ENCODE assay signal across 18 cellular contexts in the genomic region with DNA sequence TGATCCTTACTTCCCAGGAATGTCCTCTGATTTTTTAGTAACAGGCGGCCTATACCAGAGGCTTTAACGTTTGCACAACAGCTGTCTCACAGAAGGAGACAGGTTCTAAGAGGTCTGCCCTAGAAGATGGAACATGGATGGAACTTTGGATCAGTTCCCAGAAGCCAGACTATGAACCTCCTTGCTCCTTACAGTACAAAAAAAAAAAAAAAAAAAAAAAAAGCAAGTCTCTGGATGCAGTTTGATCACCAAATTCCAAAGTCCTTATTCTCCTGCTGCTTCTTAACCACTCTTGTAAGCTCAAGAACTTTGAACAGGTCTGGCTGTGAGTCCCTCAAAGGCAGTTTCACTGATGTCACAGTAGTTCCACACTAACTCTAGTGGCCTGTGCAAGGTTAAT. TPM values are rescaled to one million over a fixed set of nuclear protein-coding genes. Genes with fewer than 3 reads are reported as not detected.
A peak's percentile ranks its signal among the peaks of the same experiment; 100 is the strongest.
DNase-seq lines count a peak whose midpoint lies in the region; ATAC-seq and TF ChIP-seq lines count a peak whose summit lies in the region.
"Had no signal": no experiment of that assay in that cellular context is flagged by ENCODE, and none has a peak within 500 bp of the region (broad histone marks: within the 10 kb centered on the region; RNA-seq: fewer than 3 reads in every experiment).

No MANE protein-coding gene starts in this region.

- CTCF ChIA-PET in AG04449 (lab: Yijun Ruan, JAX), result interaction anchor here (0.7 to 4.7 kb wide), 5 partner anchors 8 to 49 kb away, joined by 3 to 45 read pairs (median 14); a partner anchor contains a TSS

- H3K9me3 Mint-ChIP-seq in nephron progenitor cell (no peaks in the 10 kb centered on the region), immature natural killer cell (no peaks in the 10 kb centered on the region)
- H3K9me3 Mint-ChIP-seq: activated CD4-positive, alpha-beta T cell treated with anti-CD3 and anti-CD28 coated beads, Interleukin-2, amount 10 ng/mL, durations not matched to agents 24 days and 14 days; activated naive CD4-positive, alpha-beta T cell treated with anti-CD3 and anti-CD28 coated beads, Interleukin-2, amount 50 U/mL, for 72 hours; mesothelial cell of epicardium; stimulated activated naive CD8-positive, alpha-beta T cell treated with anti-CD3 and anti-CD28 coated beads, Interleukin-15, Interleukin-2, amounts not matched to agents 100 ng/mL and 50 ng/mL, for 24 hours had no signal

- intact Hi-C loops in left colon (cut with DNase I, micrococcal nuclease), result no loop called here

- in situ Hi-C loops in astrocyte of the spinal cord (cut with HindIII; ENCODE audit: low sequenced_read_pairs), result no loop called here

- H3K4me3 Mint-ChIP-seq in nephron progenitor cell, result no peak overlapping the region
- no peak overlapping the region for H3K4me3 Mint-ChIP-seq in immature natural killer cell
- H3K4me3 Mint-ChIP-seq: activated CD4-positive, alpha-beta T cell treated with anti-CD3 and anti-CD28 coated beads, Interleukin-2, amount 10 ng/mL, durations not matched to agents 24 days and 14 days; mesothelial cell of epicardium; stimulated activated naive CD8-positive, alpha-beta T cell treated with anti-CD3 and anti-CD28 coated beads, Interleukin-15, Interleukin-2, amounts not matched to agents 100 ng/mL and 50 ng/mL, for 24 hours had no signal

- POLR2A ChIA-PET in AG04449 (lab: Yijun Ruan, JAX), result no interaction called here

- peak; percentile 54 for DNase-seq in AG04449 (ENCODE audit: low read depth, low spot score)
- DNase-seq in HCEC 1CT, result peak; percentile 63
- DNase-seq in astrocyte of the spinal cord (ENCODE audit: low read depth, low spot score), result peak; percentile 62
- DNase-seq in left colon, result no peak
- DNase-seq in NAMALWA (ENCODE audit: low spot score), result no peak
- no peak for DNase-seq in HK-2 (ENCODE audit: unreplicated experiment)
- no peak for DNase-seq in nephron progenitor cell
- no peak for DNase-seq in immature natural killer cell
- DNase-seq: activated CD4-positive, alpha-beta T cell treated with anti-CD3 and anti-CD28 coated beads, Interleukin-2, amount 10 ng/mL, durations not matched to agents 24 days and 14 days; caudate nucleus; KG1; NCI-H1417; NCI-H446 treated with DMSO at 0.1 percent for 48 hours; SIG-M5; upper lobe of right lung had no signal

- peak; percentile 42 for ATAC-seq in left colon
- ATAC-seq: activated naive CD4-positive, alpha-beta T cell treated with anti-CD3 and anti-CD28 coated beads, Interleukin-2, amount 50 U/mL, for 72 hours; upper lobe of right lung had no signal

- H3K27ac Mint-ChIP-seq in nephron progenitor cell (no peak overlapping the region), immature natural killer cell (no peak overlapping the region)
- H3K27ac Mint-ChIP-seq: activated CD4-positive, alpha-beta T cell treated with anti-CD3 and anti-CD28 coated beads, Interleukin-2, amount 10 ng/mL, durations not matched to agents 24 days and 14 days; activated naive CD4-positive, alpha-beta T cell treated with anti-CD3 and anti-CD28 coated beads, Interleukin-2, amount 50 U/mL, for 72 hours; stimulated activated naive CD8-positive, alpha-beta T cell treated with anti-CD3 and anti-CD28 coated beads, Interleukin-15, Interleukin-2, amounts not matched to agents 100 ng/mL and 50 ng/mL, for 24 hours had no signal

- H3K4me1 Mint-ChIP-seq in nephron progenitor cell (no peaks in the 10 kb centered on the region), immature natural killer cell (no peaks in the 10 kb centered on the region)

- H3K4me3 ChIP-seq in AG04449 (ENCODE audit: low read depth, low read length) (no peak overlapping the region), astrocyte of the spinal cord (ENCODE audit: low read depth, low read length) (no peak overlapping the region)
- H3K4me3 ChIP-seq: upper lobe of right lung had no signal

- H3K27me3 Mint-ChIP-seq in nephron progenitor cell (ENCODE audit: low read depth, poor library complexity) (no peaks in the 10 kb centered on the region), immature natural killer cell (ENCODE audit: low read depth in 3 of 3) (no peaks in the 10 kb centered on the region)
- H3K27me3 Mint-ChIP-seq: activated CD4-positive, alpha-beta T cell treated with anti-CD3 and anti-CD28 coated beads, Interleukin-2, amount 10 ng/mL, durations not matched to agents 24 days and 14 days; stimulated activated naive CD8-positive, alpha-beta T cell treated with anti-CD3 and anti-CD28 coated beads, Interleukin-15, Interleukin-2, amounts not matched to agents 100 ng/mL and 50 ng/mL, for 24 hours had no signal

- H3K36me3 Mint-ChIP-seq in nephron progenitor cell (ENCODE audit: low read depth) (no peaks in the 10 kb centered on the region), immature natural killer cell (no peaks in the 10 kb centered on the region)
- H3K36me3 Mint-ChIP-seq: activated naive CD4-positive, alpha-beta T cell treated with anti-CD3 and anti-CD28 coated beads, Interleukin-2, amount 50 U/mL, for 72 hours; mesothelial cell of epicardium had no signal

- TF ChIP-seq CTCF in AG04449 (IDR thresholded peaks at IDR 0.05; ENCODE audit: insufficient read depth, low read length, missing control alignments) (no peak), astrocyte of the spinal cord (IDR thresholded peaks at IDR 0.05; ENCODE audit: low read depth, low read length) (no peak), nephron progenitor cell (IDR thresholded peaks at IDR 0.05) (no peak)

RNA-seq across cellular contexts. Expression of a gene that starts 2.0 kb away (rescaled TPM):
- total RNA-seq in left colon, result 10 to 100 TPM; 15.9 to 17.2 TPM
- polyA plus RNA-seq in immature natural killer cell, result 1 to 10 TPM; 3.0 to 6.0 (median 4.2) TPM

RNA-seq across cellular contexts. Expression of a gene that starts 27.7 kb away (rescaled TPM):
- total RNA-seq in left colon, result 10 to 100 TPM; 24.7 to 25.7 TPM
- 10 to 100 TPM in 1 of 3 donors, 1 to 10 TPM in 2; 3.7 to 10.3 (median 6.6) TPM for polyA plus RNA-seq in immature natural killer cell

Comparison
In these comparisons a context has a peak if more than half of its experiments do, and no peak if none do; other contexts are left out.
1. DNase-seq: peak in AG04449 (single experiment), HCEC 1CT (single experiment) and astrocyte of the spinal cord (single experiment); none in left colon (0 of 2), NAMALWA (single experiment), HK-2 (single experiment), nephron progenitor cell (single experiment) and immature natural killer cell (0 of 3).